ENCODE assay signal across 12 cellular contexts in genomic region chr2:48433682-48434081, GRCh38. TPM values are rescaled to one million over a fixed set of nuclear protein-coding genes. Genes with fewer than 3 reads are reported as not detected.
A peak's percentile ranks its signal among the peaks of the same experiment; 100 is the strongest.
DNase-seq lines count a peak whose midpoint lies in the region; ATAC-seq, FAIRE-seq and TF ChIP-seq lines count a peak whose summit lies in the region.
"Had no signal": no experiment of that assay in that cellular context is flagged by ENCODE, and none has a peak within 500 bp of the region (broad histone marks: within the 10 kb centered on the region; RNA-seq: fewer than 3 reads in every experiment).

No MANE protein-coding gene starts in this region.

- DNase-seq in adipocyte (ENCODE audit: low read depth) (peak; percentile 59), kidney (no peak), smooth muscle cell (lab: John Stamatoyannopoulos, UW; ENCODE audit: unreplicated experiment) (no peak), NCI-H2029 (lab: John Stamatoyannopoulos, UW) (no peak), activated gamma-delta T cell (lab: John Stamatoyannopoulos, UW) (no peak)
- DNase-seq: activated CD4-positive, alpha-beta T cell treated with anti-CD3 and anti-CD28 coated beads for 48 hours; activated naive CD8-positive, alpha-beta T cell treated with anti-CD3 and anti-CD28 coated beads, Interleukin-2, amount 50 U/mL, for 24 hours; NCI-H187 treated with DMSO at 0.1 percent for 48 hours; stimulated activated naive B cell treated with anti-CD40 and anti-IgM and Interleukin-4, amounts not matched to agents 10 μg/mL and 1 μg/mL and 100 μg/mL, for 72 hours had no signal

- intact Hi-C loops in kidney (cut with DNase I), result no loop called here

- H3K36me3 ChIP-seq in adipocyte (ENCODE audit: control insufficient read depth, insufficient read depth, low read length, severe bottlenecking), result no peaks in the 10 kb centered on the region
- no peaks in the 10 kb centered on the region for H3K36me3 ChIP-seq in kidney (ENCODE audit: control insufficient read depth in 1 of 2, insufficient read depth in 2 of 2, low read length in 2 of 2)
- H3K36me3 ChIP-seq in smooth muscle cell (ENCODE audit: low read depth), result no peaks in the 10 kb centered on the region

- no peaks in the 10 kb centered on the region for H3K79me2 ChIP-seq in smooth muscle cell (ENCODE audit: low read depth)

- ATAC-seq in GM21360 (IDR thresholded peaks at IDR 0.05; ENCODE audit: unreplicated experiment), result peak; percentile 55
- ATAC-seq in HG03565 (IDR thresholded peaks at IDR 0.05; ENCODE audit: unreplicated experiment), result no peak
- ATAC-seq in GM21723 (IDR thresholded peaks at IDR 0.05; ENCODE audit: unreplicated experiment), result no peak
- ATAC-seq: activated naive CD8-positive, alpha-beta T cell treated with anti-CD3 and anti-CD28 coated beads, Interleukin-2, amount 50 U/mL, for 24 hours had no signal

- H3K27me3 ChIP-seq in adipocyte (replicated peaks; ENCODE audit: control insufficient read depth, insufficient read depth, low read length) (no peaks in the 10 kb centered on the region), smooth muscle cell (ENCODE audit: low read depth) (no peaks in the 10 kb centered on the region)

- no peaks in the 10 kb centered on the region for H3F3A ChIP-seq in smooth muscle cell (ENCODE audit: low read depth)

- H3K27ac ChIP-seq in kidney (ENCODE audit: low read depth in 2 of 2, low read length in 2 of 2), result peak overlapping the region; percentile 59 to 80
- no peak overlapping the region for H3K27ac ChIP-seq in smooth muscle cell (ENCODE audit: low read depth)

- H3K4me1 ChIP-seq in adipocyte (ENCODE audit: control insufficient read depth, insufficient read depth, low read length), result peaks cover 13% of the 10 kb centered on the region
- peaks cover 3 to 4% of the 10 kb centered on the region in 2 donors for H3K4me1 ChIP-seq in kidney (ENCODE audit: control insufficient read depth in 1 of 2, insufficient read depth in 1 of 2, low read depth in 1 of 2, low read length in 2 of 2)
- no peaks in the 10 kb centered on the region for H3K4me1 ChIP-seq in smooth muscle cell (ENCODE audit: low read depth)

- H3K9ac ChIP-seq in adipocyte (ENCODE audit: low read length) (peak overlapping the region; percentile 64), kidney (ENCODE audit: low read length in 2 of 2) (no peak overlapping the region), smooth muscle cell (ENCODE audit: low read depth) (no peak overlapping the region)

- H3K9me3 ChIP-seq in adipocyte (ENCODE audit: control insufficient read depth, low read length) (no peaks in the 10 kb centered on the region), kidney (ENCODE audit: control insufficient read depth in 1 of 2, low read length in 2 of 2) (no peaks in the 10 kb centered on the region), smooth muscle cell (replicated peaks; ENCODE audit: low read depth) (no peaks in the 10 kb centered on the region)

- H3K4me3 ChIP-seq in adipocyte (ENCODE audit: low read length) (peak overlapping the region; percentile 67), kidney (ENCODE audit: low read length in 2 of 2) (peak overlapping the region in 1 of 2 donors; percentile 3), smooth muscle cell (no peak overlapping the region)

- H3K4me2 ChIP-seq in smooth muscle cell, result no peak overlapping the region

- H4K20me1 ChIP-seq in smooth muscle cell (ENCODE audit: low read depth), result no peaks in the 10 kb centered on the region

- TF ChIP-seq CTCF in kidney (IDR thresholded peaks at IDR 0.05; ENCODE audit: borderline replicate concordance, extremely low read depth, insufficient read depth), result no peak
- no peak for TF ChIP-seq CTCF in smooth muscle cell (IDR thresholded peaks at IDR 0.05; ENCODE audit: borderline replicate concordance, insufficient read depth, poor library complexity, severe bottlenecking)

- 69% methylated on average over 3 of the region's 3 CpGs for WGBS in smooth muscle cell (ENCODE audit: low lambda C conversion rate)

- no peak for FAIRE-seq in kidney (lab: Jason Lieb, UNC)

- H2AFZ ChIP-seq in smooth muscle cell (ENCODE audit: low read depth), result peak overlapping the region; percentile 10

RNA-seq across cellular contexts. Expression of gene PPP1R21, which starts 6.9 kb away (rescaled TPM):
- 38.6 TPM for total RNA-seq in kidney
- 42.1 TPM for polyA plus RNA-seq in kidney (ENCODE audit: insufficient read depth, low read depth, low replicate concordance)
- 16.1 and 18.4 TPM in 2 replicates for total RNA-seq in smooth muscle cell
- polyA plus RNA-seq in smooth muscle cell, result 11.5 and 15.7 TPM in 2 replicates
